Comparison of ENCODE assay signal across 8 cellular contexts in the genomic region with DNA sequence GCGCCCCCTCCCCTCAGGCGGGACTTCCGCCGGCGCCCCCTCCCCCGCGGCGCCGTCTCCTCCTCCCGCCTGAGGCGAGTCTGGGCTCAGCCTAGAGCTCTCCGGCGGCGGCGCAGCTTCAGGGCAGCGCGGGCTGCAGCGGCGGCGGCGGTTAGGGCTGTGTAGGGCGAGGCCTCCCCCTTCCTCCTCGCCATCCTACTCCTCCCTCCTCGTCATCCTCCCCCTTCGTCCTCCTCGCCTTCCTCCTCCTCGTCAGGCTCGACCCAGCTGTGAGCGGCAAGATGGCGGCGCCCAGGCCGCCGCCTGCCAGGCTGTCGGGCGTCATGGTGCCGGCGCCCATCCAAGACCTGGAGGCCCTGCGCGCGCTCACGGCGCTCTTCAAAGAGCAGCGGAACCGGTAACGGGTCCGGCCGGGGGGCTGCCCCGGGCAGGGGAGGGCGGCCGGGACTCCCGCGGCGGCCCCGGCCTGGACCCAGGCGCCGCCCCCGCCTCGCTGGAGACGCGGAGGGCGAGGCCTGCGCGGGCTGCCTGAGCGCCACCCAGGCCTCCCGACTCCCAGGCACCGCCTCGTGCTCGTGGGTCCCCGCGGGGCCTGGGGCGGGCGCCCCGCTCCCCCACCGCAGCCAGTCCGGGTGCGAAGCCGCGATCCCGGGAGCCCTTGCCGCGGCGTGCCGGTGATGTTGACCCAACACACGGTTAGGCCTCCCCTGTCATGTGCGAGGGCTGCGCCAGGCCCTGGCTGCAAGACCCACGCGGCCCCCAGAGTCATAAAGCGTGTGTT. TPM values are rescaled to one million over a fixed set of nuclear protein-coding genes. Genes with fewer than 3 reads are reported as not detected.
DNase-seq lines count a peak whose midpoint lies in the region; ATAC-seq, FAIRE-seq and TF ChIP-seq lines count a peak whose summit lies in the region.

Gene ATXN10, plus strand, starts transcription at position 52 of the 781 bp plus-strand sequence. Its CDS starts 230 bp downstream, at position 282.

- H3K36me3 ChIP-seq in Karpas-422 (ENCODE audit: insufficient read depth, low read length) (peaks cover 9% of the 10 kb centered on the region; the same call in 1 of the 2 replicates), SJCRH30 (peaks cover 6% of the 10 kb centered on the region; the same call in 1 of the 2 replicates), neuron (ENCODE audit: insufficient read depth, low read length) (peaks cover 5% of the 10 kb centered on the region), stomach smooth muscle (ENCODE audit: control insufficient read depth in 2 of 2, insufficient read depth in 2 of 2, low read length in 2 of 2) (no peaks in the 10 kb centered on the region)

- no peaks in the 10 kb centered on the region for H3K27me3 ChIP-seq in CD4-positive, alpha-beta T cell (ENCODE audit: control insufficient read depth, insufficient read depth, low read length)
- H3K27me3 ChIP-seq in Karpas-422 (ENCODE audit: low read length) = no peaks in the 10 kb centered on the region
- H3K27me3 ChIP-seq in SJCRH30 = no peaks in the 10 kb centered on the region
- no peaks in the 10 kb centered on the region for H3K27me3 ChIP-seq in neuron (ENCODE audit: insufficient read depth, low read length)
- H3K27me3 ChIP-seq in stomach smooth muscle (ENCODE audit: control insufficient read depth in 1 of 2, insufficient read depth in 2 of 2, low read length in 2 of 2) = no peaks in the 10 kb centered on the region

- no peak for TF ChIP-seq CTCF in CD4-positive, alpha-beta T cell (IDR thresholded peaks at IDR 0.05)

- peaks cover 7% of the 10 kb centered on the region for H3K27me3 Mint-ChIP-seq in CD4-positive, alpha-beta T cell

- H2AFZ ChIP-seq in Karpas-422 (ENCODE audit: low read length) = peak within 1 kb of the TSS; percentile 81; the same call in 1 of the 2 replicates
- peak within 1 kb of the TSS; percentile 87 for H2AFZ ChIP-seq in neuron (ENCODE audit: low read depth, low read length)

- intact Hi-C loops in CD4-positive, alpha-beta T cell (cut with DNase I, micrococcal nuclease) = loop anchor here in 1 of 2 experiments (5.0 to 10.0 kb wide), 2 partner anchors 405 to 483 kb away; partner anchors contain the start of gene PPARA

- FAIRE-seq in frontal cortex (lab: Jason Lieb, UNC) = no peak

- H3K4me3 Mint-ChIP-seq in CD4-positive, alpha-beta T cell = peak within 1 kb of the TSS; percentile 92

- POLR2A ChIA-PET in CD4-positive, alpha-beta T cell (lab: Charles Lee) = interaction anchor here (0.6 to 0.8 kb wide), 2 partner anchors 382 to 394 kb away, joined by 3 to 4 read pairs; no protein-coding TSS in a partner anchor

- H3K9me3 Mint-ChIP-seq in CD4-positive, alpha-beta T cell = no peaks in the 10 kb centered on the region

- peak within 1 kb of the TSS; percentile 90 for H3K4me3 ChIP-seq in Karpas-422 (ENCODE audit: low read length)
- peak within 1 kb of the TSS; percentile 94 for H3K4me3 ChIP-seq in SJCRH30
- peak within 1 kb of the TSS; percentile 85 for H3K4me3 ChIP-seq in neuron (ENCODE audit: low read length)
- peak within 1 kb of the TSS; percentile 91 to 93 for H3K4me3 ChIP-seq in stomach smooth muscle (ENCODE audit: low read length in 2 of 2)

- no peaks in the 10 kb centered on the region for H4K20me1 ChIP-seq in Karpas-422 (ENCODE audit: insufficient read depth, low read depth, low read length)

- peaks cover 56% of the 10 kb centered on the region for H3K79me2 ChIP-seq in Karpas-422 (ENCODE audit: low read length)

- peak within 1 kb of the TSS; percentile 97 for H3K9ac ChIP-seq in Karpas-422 (ENCODE audit: low read length)
- H3K9ac ChIP-seq in stomach smooth muscle (ENCODE audit: low read length in 2 of 2) = peak within 1 kb of the TSS; percentile 84 to 88

- CTCF ChIA-PET in CD4-positive, alpha-beta T cell (lab: Charles Lee) = no interaction called here

- peak within 1 kb of the TSS; percentile 91 for H3K27ac Mint-ChIP-seq in CD4-positive, alpha-beta T cell

- no peaks in the 10 kb centered on the region for H3K36me3 Mint-ChIP-seq in CD4-positive, alpha-beta T cell (ENCODE audit: low read depth)

- peak within 1 kb of the TSS; percentile 35 for H3K27ac ChIP-seq in CD4-positive, alpha-beta T cell (ENCODE audit: low read depth, low read length)
- H3K27ac ChIP-seq in Karpas-422 (ENCODE audit: low read length) (peak within 1 kb of the TSS; percentile 74), SJCRH30 (peak within 1 kb of the TSS; percentile 80), stomach smooth muscle (ENCODE audit: low read length) (peak within 1 kb of the TSS; percentile 53)

- H3K4me1 ChIP-seq in Karpas-422 (ENCODE audit: low read length) (peaks cover 30% of the 10 kb centered on the region), SJCRH30 (peaks cover 4% of the 10 kb centered on the region; the same call in 1 of the 2 replicates), neuron (ENCODE audit: insufficient read depth, low read length) (peaks cover 21% of the 10 kb centered on the region), stomach smooth muscle (ENCODE audit: control insufficient read depth, insufficient read depth, low read length) (peaks cover 10% of the 10 kb centered on the region)

- DNase-seq in CD4-positive, alpha-beta T cell = peak; percentile 33 to 72 (median 56)
- peak; percentile 92 for DNase-seq in Karpas-422
- peak; percentile 72 to 78 for DNase-seq in SJCRH30
- peak; percentile 40 for DNase-seq in activated gamma-delta T cell treated with anti-CD3 and anti-CD28 coated beads, Interleukin-2, amount 50 U/mL, for 16 hours (ENCODE audit: low read depth)
- DNase-seq in frontal cortex (ENCODE audit: low spot score in 2 of 2) = peak; percentile 79 to 81

- H3K9me3 ChIP-seq in CD4-positive, alpha-beta T cell (ENCODE audit: control insufficient read depth, low read length) = no peaks in the 10 kb centered on the region
- no peaks in the 10 kb centered on the region for H3K9me3 ChIP-seq in Karpas-422 (ENCODE audit: low read length)
- H3K9me3 ChIP-seq in SJCRH30 (replicated peaks) = no peaks in the 10 kb centered on the region
- no peaks in the 10 kb centered on the region for H3K9me3 ChIP-seq in neuron (ENCODE audit: low read length)
- H3K9me3 ChIP-seq in stomach smooth muscle (ENCODE audit: control insufficient read depth in 2 of 2, low read length in 2 of 2) = no peaks in the 10 kb centered on the region

- peaks cover 37% of the 10 kb centered on the region for H3K4me1 Mint-ChIP-seq in CD4-positive, alpha-beta T cell (ENCODE audit: low read depth)

- peak; percentile 77 for ATAC-seq in CD4-positive, alpha-beta T cell (ENCODE audit: poor library complexity)
- ATAC-seq in GM21390 (IDR thresholded peaks at IDR 0.05; ENCODE audit: unreplicated experiment) = peak; percentile 52

- no peaks in the 10 kb centered on the region for H3K9me2 ChIP-seq in Karpas-422 (replicated peaks; ENCODE audit: insufficient read depth, low read length)

- H3K4me2 ChIP-seq in Karpas-422 (ENCODE audit: low read depth, low read length, poor library complexity, severe bottlenecking) = peak within 1 kb of the TSS; percentile 91

RNA-seq across cellular contexts. Expression of gene ATXN10, which starts in this region (rescaled TPM):
- total RNA-seq in CD4-positive, alpha-beta T cell = 10 to 100 TPM; 43.8 to 48.0 TPM
- 112 and 210 TPM in 2 replicates for total RNA-seq in Karpas-422 (2014; rRNA removed; shearing (Covaris generic); ENCODE audit: low replicate concordance)
- 38.4 and 51.4 TPM in 2 replicates for total RNA-seq in SJCRH30 (2014; rRNA removed; shearing (Covaris generic))
- 390 TPM for total RNA-seq in frontal cortex

Comparison
In these comparisons a context has a peak if more than half of its experiments do, and no peak if none do; other contexts are left out.
1. Peak in every context shown above with its lines: DNase-seq, ATAC-seq, H3K4me3 ChIP-seq and H3K27ac ChIP-seq.
2. DNase-seq: peak in every context shown above with its lines; median percentile 92 in Karpas-422; 80 in frontal cortex; 75 in SJCRH30; 56 in CD4-positive, alpha-beta T cell; 40 in activated gamma-delta T cell treated with anti-CD3 and anti-CD28 coated beads, Interleukin-2, amount 50 U/mL, for 16 hours.